In genomic region chr14:89915114-89915878, GRCh38 we compare ENCODE assay signal across 8 cellular contexts. TPM values are rescaled to one million over a fixed set of nuclear protein-coding genes. Genes with fewer than 3 reads are reported as not detected.
A peak's percentile ranks its signal among the peaks of the same experiment; 100 is the strongest.
DNase-seq lines count a peak whose midpoint lies in the region; ATAC-seq, FAIRE-seq and TF ChIP-seq lines count a peak whose summit lies in the region.

No MANE protein-coding gene starts in this region.

- in situ Hi-C loops in ACHN (cut with HindIII; ENCODE audit: low pct_ligation_motif_present, low pct_unique_long_range_greater_than_20kb, low sequenced_read_pairs): no loop called here

- ATAC-seq in GM19035 (IDR thresholded peaks at IDR 0.05; ENCODE audit: unreplicated experiment) (peak; percentile 64), GM18517 (IDR thresholded peaks at IDR 0.05; ENCODE audit: unreplicated experiment) (no peak)

- no peaks in the 10 kb centered on the region for H3K9me3 ChIP-seq in breast epithelium
- no peaks in the 10 kb centered on the region for H3K9me3 ChIP-seq in kidney (ENCODE audit: control insufficient read depth in 1 of 2, low read length in 2 of 2)

- H3K27ac ChIP-seq in VCaP (peak overlapping the region; percentile 31; the same call in 1 of the 2 replicates), breast epithelium (no peak overlapping the region), kidney (ENCODE audit: low read depth in 2 of 2, low read length in 2 of 2) (no peak overlapping the region)

- H3K9ac ChIP-seq in kidney (ENCODE audit: low read length in 2 of 2): no peak overlapping the region

- peak; percentile 63 for DNase-seq in ACHN
- peak; percentile 79 for DNase-seq in NCI-H2107 treated with DMSO at 0.1 percent for 48 hours (lab: John Stamatoyannopoulos, UW; ENCODE audit: unreplicated experiment)
- peak in 1 of 2 donors; percentile 72 for DNase-seq in breast epithelium (ENCODE audit: low spot score in 2 of 2)
- no peak for DNase-seq in kidney
- peak; percentile 54 to 55 for DNase-seq in stimulated activated CD4-positive, alpha-beta T cell treated with anti-CD3 and anti-CD28 coated beads, Interleukin-2, amount 100 ng/mL, for 48 hours

- no peaks in the 10 kb centered on the region for H3K4me1 ChIP-seq in breast epithelium
- peaks cover 0 to 5% of the 10 kb centered on the region in 2 donors for H3K4me1 ChIP-seq in kidney (ENCODE audit: control insufficient read depth in 1 of 2, insufficient read depth in 1 of 2, low read depth in 1 of 2, low read length in 2 of 2)

- TF ChIP-seq CTCF in VCaP (conservative IDR thresholded peaks at IDR 0.05): peak; percentile 91
- peak; percentile 75 to 89 (median 84) for TF ChIP-seq CTCF in breast epithelium (IDR thresholded peaks at IDR 0.05)
- TF ChIP-seq CTCF in kidney (IDR thresholded peaks at IDR 0.05; ENCODE audit: borderline replicate concordance, extremely low read depth, insufficient read depth): peak; percentile 87

- intact Hi-C loops in breast epithelium (cut with DNase I; ENCODE audit: low total_unique reads) (no loop called here), kidney (cut with DNase I) (loop anchor here (10.0 kb wide), 1 partner anchor 890 kb away; no protein-coding TSS in a partner anchor)

- no peaks in the 10 kb centered on the region for H3K27me3 ChIP-seq in breast epithelium

- peak; percentile 96 for FAIRE-seq in kidney (lab: Jason Lieb, UNC)

- H3K4me3 ChIP-seq in breast epithelium (no peak overlapping the region), kidney (ENCODE audit: low read length in 2 of 2) (peak overlapping the region in 1 of 2 donors; percentile 35)

- H3K36me3 ChIP-seq in breast epithelium: no peaks in the 10 kb centered on the region
- no peaks in the 10 kb centered on the region for H3K36me3 ChIP-seq in kidney (ENCODE audit: control insufficient read depth in 1 of 2, insufficient read depth in 2 of 2, low read length in 2 of 2)

- no peak for TF ChIP-seq POLR2A in breast epithelium (IDR thresholded peaks at IDR 0.05)

RNA-seq across cellular contexts. Expression of gene EFCAB11, which starts 39.2 kb away (rescaled TPM):
- 10 to 100 TPM in 1 of 3 donors, 1 to 10 TPM in 2; 6.4 to 13.6 (median 6.9) TPM for total RNA-seq in breast epithelium
- total RNA-seq in kidney: 8.9 TPM
- polyA plus RNA-seq in kidney (ENCODE audit: insufficient read depth, low read depth, low replicate concordance): 8.4 TPM

RNA-seq across cellular contexts. Expression of gene TDP1, which starts 40.4 kb away (rescaled TPM):
- total RNA-seq in breast epithelium (10 to 100 TPM in 2 of 3 donors, 1 to 10 TPM in 1; 9.6 to 29.9 (median 16.7) TPM), kidney (15.7 TPM)
- 4.8 TPM for polyA plus RNA-seq in kidney (ENCODE audit: insufficient read depth, low read depth, low replicate concordance)
